Comparison of ENCODE assay signal across 1 cellular context in genomic region chr16:86575754-86576557, GRCh38.
A peak's percentile ranks its signal among the peaks of the same experiment; 100 is the strongest.
TF ChIP-seq lines count a peak whose summit lies in the region.

No MANE protein-coding gene starts in this region.

TF ChIP-seq in K562, 482 proteins besides CTCF, POLR2A, EP300 and RAD21 (continued from another document and continues in another):
- TF ChIP-seq HMGN3 (IDR thresholded peaks at IDR 0.05; ENCODE audit: borderline replicate concordance, extremely low read depth, insufficient read length, low read depth, low read length) (no peak), ZNF24 (IDR thresholded peaks at IDR 0.05) (no peak), ZEB2 (IDR thresholded peaks at IDR 0.05) (0 out of 2 replicates have a peak, but pooled peaks have one; percentile 44), MAFF (IDR thresholded peaks at IDR 0.05; ENCODE audit: low read length) (no peak), ZBED1 (IDR thresholded peaks at IDR 0.05) (no peak), MEIS2 (IDR thresholded peaks at IDR 0.05; ENCODE audit: partially characterized antibody) (peak; percentile 98), PYGO2 (tag; IDR thresholded peaks at IDR 0.05) (no peak), SRSF9 (IDR thresholded peaks at IDR 0.05; ENCODE audit: borderline replicate concordance, low read depth, low read length) (no peak), ZKSCAN3 (CRISPR knock-in tag; IDR thresholded peaks at IDR 0.05) (no peak), NCOA4 (IDR thresholded peaks at IDR 0.05; ENCODE audit: partially characterized antibody) (no peak), SMAD3 (CRISPR knock-in tag; conservative IDR thresholded peaks at IDR 0.05) (no peak), YY1 (IDR thresholded peaks at IDR 0.05; ENCODE audit: borderline replicate concordance in 1 of 3, control insufficient read depth in 1 of 3, extremely low read depth in 1 of 3, insufficient read depth in 3 of 3, insufficient read length in 1 of 3, insufficient replicate concordance in 2 of 3, low read depth in 1 of 3, low read length in 2 of 3) (no peak), ELK1 (CRISPR knock-in tag; IDR thresholded peaks at IDR 0.05) (no peak), RBM34 (IDR thresholded peaks at IDR 0.05; ENCODE audit: borderline replicate concordance, insufficient read depth, low read length) (no peak), FOXK1 (CRISPR knock-in tag; IDR thresholded peaks at IDR 0.05; ENCODE audit: borderline replicate concordance) (no peak), NR3C1 (CRISPR knock-in tag; IDR thresholded peaks at IDR 0.05) (no peak), GMEB1 (CRISPR knock-in tag; IDR thresholded peaks at IDR 0.05) (no peak), CTBP1 (IDR thresholded peaks at IDR 0.05; ENCODE audit: borderline replicate concordance) (no peak), MEF2A (IDR thresholded peaks at IDR 0.05; ENCODE audit: control insufficient read depth, low read depth, low read length) (no peak), TBP (optimal IDR thresholded peaks at IDR 0.05; ENCODE audit: low read depth, low read length) (no peak), ZNF830 (CRISPR knock-in tag; IDR thresholded peaks at IDR 0.05) (no peak), ZNF174 (CRISPR knock-in tag; IDR thresholded peaks at IDR 0.05) (no peak), NCOA2 (IDR thresholded peaks at IDR 0.05; ENCODE audit: partially characterized antibody in 2 of 2) (no peak), ZNF274 (IDR thresholded peaks at IDR 0.05; ENCODE audit: borderline replicate concordance, low read depth, low read length) (no peak), SMARCE1 (IDR thresholded peaks at IDR 0.05) (peak; percentile 55; the same call in 1 of the 2 replicates), HIVEP1 (CRISPR knock-in tag; IDR thresholded peaks at IDR 0.05) (no peak), NFE2 (IDR thresholded peaks at IDR 0.05; ENCODE audit: low read depth) (no peak), USF2 (CRISPR knock-in tag; IDR thresholded peaks at IDR 0.05) (no peak), TAF15 (IDR thresholded peaks at IDR 0.05; ENCODE audit: low read depth, low read length) (no peak), TCF7 (IDR thresholded peaks at IDR 0.05; ENCODE audit: borderline replicate concordance) (no peak), NCOA1 (IDR thresholded peaks at IDR 0.05; ENCODE audit: low read depth) (no peak), POLR3G (IDR thresholded peaks at IDR 0.05; ENCODE audit: extremely low read depth, insufficient read length, insufficient replicate concordance) (no peak)
- TF ChIP-seq, protein P1, sequence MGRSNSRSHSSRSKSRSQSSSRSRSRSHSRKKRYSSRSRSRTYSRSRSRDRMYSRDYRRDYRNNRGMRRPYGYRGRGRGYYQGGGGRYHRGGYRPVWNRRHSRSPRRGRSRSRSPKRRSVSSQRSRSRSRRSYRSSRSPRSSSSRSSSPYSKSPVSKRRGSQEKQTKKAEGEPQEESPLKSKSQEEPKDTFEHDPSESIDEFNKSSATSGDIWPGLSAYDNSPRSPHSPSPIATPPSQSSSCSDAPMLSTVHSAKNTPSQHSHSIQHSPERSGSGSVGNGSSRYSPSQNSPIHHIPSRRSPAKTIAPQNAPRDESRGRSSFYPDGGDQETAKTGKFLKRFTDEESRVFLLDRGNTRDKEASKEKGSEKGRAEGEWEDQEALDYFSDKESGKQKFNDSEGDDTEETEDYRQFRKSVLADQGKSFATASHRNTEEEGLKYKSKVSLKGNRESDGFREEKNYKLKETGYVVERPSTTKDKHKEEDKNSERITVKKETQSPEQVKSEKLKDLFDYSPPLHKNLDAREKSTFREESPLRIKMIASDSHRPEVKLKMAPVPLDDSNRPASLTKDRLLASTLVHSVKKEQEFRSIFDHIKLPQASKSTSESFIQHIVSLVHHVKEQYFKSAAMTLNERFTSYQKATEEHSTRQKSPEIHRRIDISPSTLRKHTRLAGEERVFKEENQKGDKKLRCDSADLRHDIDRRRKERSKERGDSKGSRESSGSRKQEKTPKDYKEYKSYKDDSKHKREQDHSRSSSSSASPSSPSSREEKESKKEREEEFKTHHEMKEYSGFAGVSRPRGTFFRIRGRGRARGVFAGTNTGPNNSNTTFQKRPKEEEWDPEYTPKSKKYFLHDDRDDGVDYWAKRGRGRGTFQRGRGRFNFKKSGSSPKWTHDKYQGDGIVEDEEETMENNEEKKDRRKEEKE (IDR thresholded peaks at IDR 0.05; ENCODE audit: borderline replicate concordance in 1 of 2, control insufficient read depth in 1 of 2, low read depth in 2 of 2, low read length in 1 of 2) = 0 out of 4 replicates have a peak, but pooled peaks of 1 of the 2 experiments have one; percentile 46
- TF ChIP-seq, protein P2, sequence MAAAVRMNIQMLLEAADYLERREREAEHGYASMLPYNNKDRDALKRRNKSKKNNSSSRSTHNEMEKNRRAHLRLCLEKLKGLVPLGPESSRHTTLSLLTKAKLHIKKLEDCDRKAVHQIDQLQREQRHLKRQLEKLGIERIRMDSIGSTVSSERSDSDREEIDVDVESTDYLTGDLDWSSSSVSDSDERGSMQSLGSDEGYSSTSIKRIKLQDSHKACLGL (CRISPR knock-in tag; IDR thresholded peaks at IDR 0.05; ENCODE audit: borderline replicate concordance, poor library complexity, severe bottlenecking) = no peak
- TF ChIP-seq, protein P3, sequence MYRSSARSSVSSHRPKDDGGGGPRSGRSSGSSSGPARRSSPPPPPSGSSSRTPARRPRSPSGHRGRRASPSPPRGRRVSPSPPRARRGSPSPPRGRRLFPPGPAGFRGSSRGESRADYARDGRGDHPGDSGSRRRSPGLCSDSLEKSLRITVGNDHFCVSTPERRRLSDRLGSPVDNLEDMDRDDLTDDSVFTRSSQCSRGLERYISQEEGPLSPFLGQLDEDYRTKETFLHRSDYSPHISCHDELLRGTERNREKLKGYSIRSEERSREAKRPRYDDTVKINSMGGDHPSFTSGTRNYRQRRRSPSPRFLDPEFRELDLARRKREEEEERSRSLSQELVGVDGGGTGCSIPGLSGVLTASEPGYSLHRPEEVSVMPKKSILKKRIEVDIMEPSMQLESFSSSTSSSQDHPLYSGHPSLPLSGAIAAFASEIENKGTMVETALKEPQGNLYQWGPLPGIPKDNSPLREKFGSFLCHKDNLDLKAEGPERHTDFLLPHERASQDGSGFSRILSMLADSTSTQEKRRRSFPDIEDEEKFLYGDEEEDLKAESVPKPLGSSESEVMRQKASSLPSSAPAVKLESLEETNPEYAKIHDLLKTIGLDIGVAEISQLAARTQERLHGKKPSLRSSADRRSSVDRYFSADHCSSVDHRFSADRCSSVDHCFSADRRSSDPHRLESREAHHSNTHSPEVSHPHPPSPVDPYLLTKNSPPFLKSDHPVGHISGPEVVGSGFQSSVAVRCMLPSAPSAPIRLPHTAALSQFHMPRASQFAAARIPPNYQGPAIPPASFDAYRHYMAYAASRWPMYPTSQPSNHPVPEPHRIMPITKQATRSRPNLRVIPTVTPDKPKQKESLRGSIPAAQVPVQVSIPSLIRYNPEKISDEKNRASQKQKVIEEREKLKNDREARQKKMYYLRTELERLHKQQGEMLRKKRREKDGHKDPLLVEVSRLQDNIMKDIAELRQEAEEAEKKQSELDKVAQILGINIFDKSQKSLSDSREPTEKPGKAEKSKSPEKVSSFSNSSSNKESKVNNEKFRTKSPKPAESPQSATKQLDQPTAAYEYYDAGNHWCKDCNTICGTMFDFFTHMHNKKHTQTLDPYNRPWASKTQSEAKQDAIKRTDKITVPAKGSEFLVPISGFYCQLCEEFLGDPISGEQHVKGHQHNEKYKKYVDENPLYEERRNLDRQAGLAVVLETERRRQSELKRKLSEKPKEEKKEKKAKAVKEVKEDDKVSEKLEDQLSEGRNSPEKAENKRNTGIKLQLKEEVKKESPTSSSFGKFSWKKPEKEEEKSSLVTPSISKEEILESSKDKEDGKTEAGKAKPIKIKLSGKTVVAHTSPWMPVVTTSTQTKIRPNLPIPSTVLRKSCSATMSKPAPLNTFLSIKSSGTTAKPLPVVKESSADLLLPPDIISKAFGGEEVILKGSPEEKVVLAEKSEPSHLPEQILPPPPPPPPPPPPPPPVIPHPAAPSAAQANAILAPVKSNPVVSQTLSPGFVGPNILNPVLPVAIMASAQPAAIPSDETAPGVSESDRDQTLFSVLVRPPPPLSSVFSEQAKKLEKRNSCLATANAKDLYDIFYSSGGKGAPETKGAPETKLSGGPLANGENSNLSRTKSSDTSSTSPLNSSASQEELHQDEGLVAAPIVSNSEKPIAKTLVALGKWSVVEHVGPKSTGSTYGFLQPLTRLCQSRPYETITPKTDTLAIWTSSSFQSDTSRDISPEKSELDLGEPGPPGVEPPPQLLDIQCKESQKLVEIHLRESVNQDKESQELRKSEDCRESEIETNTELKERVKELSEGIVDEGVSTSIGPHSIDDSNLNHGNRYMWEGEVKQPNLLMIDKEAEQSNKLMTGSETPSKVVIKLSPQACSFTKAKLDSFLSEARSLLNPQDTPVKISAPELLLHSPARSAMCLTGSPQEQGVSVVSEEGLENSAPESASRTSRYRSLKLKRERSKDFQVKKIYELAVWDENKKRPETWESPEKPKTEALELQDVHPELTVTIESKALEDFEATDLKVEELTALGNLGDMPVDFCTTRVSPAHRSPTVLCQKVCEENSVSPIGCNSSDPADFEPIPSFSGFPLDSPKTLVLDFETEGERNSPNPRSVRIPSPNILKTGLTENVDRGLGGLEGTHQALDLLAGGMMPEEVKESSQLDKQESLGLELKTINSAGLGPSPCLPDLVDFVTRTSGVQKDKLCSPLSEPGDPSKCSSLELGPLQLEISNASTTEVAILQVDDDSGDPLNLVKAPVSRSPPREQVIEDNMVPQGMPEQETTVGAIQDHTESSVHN (IDR thresholded peaks at IDR 0.05; ENCODE audit: borderline replicate concordance in 1 of 2, low read depth in 1 of 2) = no peak
- TF ChIP-seq, protein P4, sequence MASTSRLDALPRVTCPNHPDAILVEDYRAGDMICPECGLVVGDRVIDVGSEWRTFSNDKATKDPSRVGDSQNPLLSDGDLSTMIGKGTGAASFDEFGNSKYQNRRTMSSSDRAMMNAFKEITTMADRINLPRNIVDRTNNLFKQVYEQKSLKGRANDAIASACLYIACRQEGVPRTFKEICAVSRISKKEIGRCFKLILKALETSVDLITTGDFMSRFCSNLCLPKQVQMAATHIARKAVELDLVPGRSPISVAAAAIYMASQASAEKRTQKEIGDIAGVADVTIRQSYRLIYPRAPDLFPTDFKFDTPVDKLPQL (IDR thresholded peaks at IDR 0.05; ENCODE audit: extremely low read depth, insufficient read length) = no peak
- TF ChIP-seq, protein P5, sequence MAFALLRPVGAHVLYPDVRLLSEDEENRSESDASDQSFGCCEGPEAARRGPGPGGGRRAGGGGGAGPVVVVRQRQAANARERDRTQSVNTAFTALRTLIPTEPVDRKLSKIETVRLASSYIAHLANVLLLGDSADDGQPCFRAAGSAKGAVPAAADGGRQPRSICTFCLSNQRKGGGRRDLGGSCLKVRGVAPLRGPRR (CRISPR knock-in tag; IDR thresholded peaks at IDR 0.05) = no peak
- TF ChIP-seq, protein P6, sequence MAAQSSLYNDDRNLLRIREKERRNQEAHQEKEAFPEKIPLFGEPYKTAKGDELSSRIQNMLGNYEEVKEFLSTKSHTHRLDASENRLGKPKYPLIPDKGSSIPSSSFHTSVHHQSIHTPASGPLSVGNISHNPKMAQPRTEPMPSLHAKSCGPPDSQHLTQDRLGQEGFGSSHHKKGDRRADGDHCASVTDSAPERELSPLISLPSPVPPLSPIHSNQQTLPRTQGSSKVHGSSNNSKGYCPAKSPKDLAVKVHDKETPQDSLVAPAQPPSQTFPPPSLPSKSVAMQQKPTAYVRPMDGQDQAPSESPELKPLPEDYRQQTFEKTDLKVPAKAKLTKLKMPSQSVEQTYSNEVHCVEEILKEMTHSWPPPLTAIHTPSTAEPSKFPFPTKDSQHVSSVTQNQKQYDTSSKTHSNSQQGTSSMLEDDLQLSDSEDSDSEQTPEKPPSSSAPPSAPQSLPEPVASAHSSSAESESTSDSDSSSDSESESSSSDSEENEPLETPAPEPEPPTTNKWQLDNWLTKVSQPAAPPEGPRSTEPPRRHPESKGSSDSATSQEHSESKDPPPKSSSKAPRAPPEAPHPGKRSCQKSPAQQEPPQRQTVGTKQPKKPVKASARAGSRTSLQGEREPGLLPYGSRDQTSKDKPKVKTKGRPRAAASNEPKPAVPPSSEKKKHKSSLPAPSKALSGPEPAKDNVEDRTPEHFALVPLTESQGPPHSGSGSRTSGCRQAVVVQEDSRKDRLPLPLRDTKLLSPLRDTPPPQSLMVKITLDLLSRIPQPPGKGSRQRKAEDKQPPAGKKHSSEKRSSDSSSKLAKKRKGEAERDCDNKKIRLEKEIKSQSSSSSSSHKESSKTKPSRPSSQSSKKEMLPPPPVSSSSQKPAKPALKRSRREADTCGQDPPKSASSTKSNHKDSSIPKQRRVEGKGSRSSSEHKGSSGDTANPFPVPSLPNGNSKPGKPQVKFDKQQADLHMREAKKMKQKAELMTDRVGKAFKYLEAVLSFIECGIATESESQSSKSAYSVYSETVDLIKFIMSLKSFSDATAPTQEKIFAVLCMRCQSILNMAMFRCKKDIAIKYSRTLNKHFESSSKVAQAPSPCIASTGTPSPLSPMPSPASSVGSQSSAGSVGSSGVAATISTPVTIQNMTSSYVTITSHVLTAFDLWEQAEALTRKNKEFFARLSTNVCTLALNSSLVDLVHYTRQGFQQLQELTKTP (IDR thresholded peaks at IDR 0.05; ENCODE audit: low read depth in 1 of 2, partially characterized antibody in 2 of 2) = peak in 1 of 2 experiments; percentile 48
